In genomic region chr13:43359536-43359935, GRCh38 we compare ENCODE assay signal across 1 cellular context.
TF ChIP-seq lines count a peak whose summit lies in the region.

No MANE protein-coding gene starts in this region.

TF ChIP-seq in WTC11, 78 proteins besides CTCF, POLR2A, EP300 and RAD21 (continued from another document):
- TF ChIP-seq ELF4 (CRISPR knock-in tag; IDR thresholded peaks at IDR 0.05; ENCODE audit: low read depth) (no peak), ZNF671 (CRISPR knock-in tag; IDR thresholded peaks at IDR 0.05) (no peak), TEAD1 (CRISPR knock-in tag; IDR thresholded peaks at IDR 0.05) (no peak), SP1 (CRISPR knock-in tag; conservative IDR thresholded peaks at IDR 0.05) (no peak), USF2 (CRISPR knock-in tag; IDR thresholded peaks at IDR 0.05) (no peak), ZNF232 (CRISPR knock-in tag; IDR thresholded peaks at IDR 0.05) (no peak), HMGA2 (CRISPR knock-in tag; IDR thresholded peaks at IDR 0.05) (no peak), NFYB (CRISPR knock-in tag; conservative IDR thresholded peaks at IDR 0.05; ENCODE audit: low read depth) (no peak), E2F4 (CRISPR knock-in tag; IDR thresholded peaks at IDR 0.05; ENCODE audit: borderline replicate concordance, low read depth) (no peak), NR1H2 (CRISPR knock-in tag; IDR thresholded peaks at IDR 0.05) (no peak), ZNF317 (CRISPR knock-in tag; IDR thresholded peaks at IDR 0.05; ENCODE audit: borderline replicate concordance, low read depth) (no peak), CREB1 (CRISPR knock-in tag; IDR thresholded peaks at IDR 0.05) (no peak), ZNF219 (CRISPR knock-in tag; IDR thresholded peaks at IDR 0.05; ENCODE audit: borderline replicate concordance) (no peak), JAZF1 (CRISPR knock-in tag; IDR thresholded peaks at IDR 0.05) (no peak), ZSCAN18 (CRISPR knock-in tag; IDR thresholded peaks at IDR 0.05) (no peak), PRDM15 (CRISPR knock-in tag; IDR thresholded peaks at IDR 0.05) (no peak)
TF ChIP-seq in WTC11: peak in this region for 0.
